In genomic region chr15:81003023-81003350, GRCh38 we compare ENCODE assay signal across 11 cellular contexts. TPM values are rescaled to one million over a fixed set of nuclear protein-coding genes. Genes with fewer than 3 reads are reported as not detected.
A peak's percentile ranks its signal among the peaks of the same experiment; 100 is the strongest.
DNase-seq lines count a peak whose midpoint lies in the region; ATAC-seq and TF ChIP-seq lines count a peak whose summit lies in the region.
"Had no signal": no experiment of that assay in that cellular context is flagged by ENCODE, and none has a peak within 500 bp of the region (broad histone marks: within the 10 kb centered on the region; RNA-seq: fewer than 3 reads in every experiment).

No MANE protein-coding gene starts in this region.

- H3K4me1 ChIP-seq in BLaER1, result peaks cover 63% of the 10 kb centered on the region

- peak overlapping the region; percentile 65 to 88 (median 84) for H3K4me3 Mint-ChIP-seq in IgD-negative memory B cell
- peak overlapping the region; percentile 63 to 70 for H3K4me3 Mint-ChIP-seq in effector memory CD8-positive, alpha-beta T cell

- H3K4me2 ChIP-seq in BLaER1 (peak overlapping the region; percentile 85), neural cell (ENCODE audit: low read length) (no peak overlapping the region)

- no peaks in the 10 kb centered on the region for H3K27me3 ChIP-seq in BLaER1
- no peaks in the 10 kb centered on the region for H3K27me3 ChIP-seq in neural cell (ENCODE audit: insufficient read depth, low read depth, low read length)

- H4K20me1 ChIP-seq in BLaER1 (peaks cover 63% of the 10 kb centered on the region), neural cell (ENCODE audit: insufficient read depth) (no peaks in the 10 kb centered on the region)

- H2AFZ ChIP-seq in neural cell (ENCODE audit: low read depth, low read length), result no peak overlapping the region

- TF ChIP-seq RAD21 in neural cell (conservative IDR thresholded peaks at IDR 0.05), result no peak

- no peaks in the 10 kb centered on the region for H3F3A ChIP-seq in neural cell (ENCODE audit: insufficient read depth, low read length, poor library complexity, severe bottlenecking)

- ATAC-seq in effector memory CD8-positive, alpha-beta T cell (replicated peaks), result no peak
- ATAC-seq in GM19023 (IDR thresholded peaks at IDR 0.05; ENCODE audit: unreplicated experiment), result no peak

- H3K27ac ChIP-seq in BLaER1 (0 out of 2 replicates have a peak overlapping the region, but pooled peaks have one; percentile 98), neural cell (ENCODE audit: low read length) (no peak overlapping the region)

- TF ChIP-seq EP300 in neural cell (conservative IDR thresholded peaks at IDR 0.05; ENCODE audit: poor library complexity, severe bottlenecking), result no peak

- H3K36me3 ChIP-seq in BLaER1, result peaks cover 21% of the 10 kb centered on the region
- no peaks in the 10 kb centered on the region for H3K36me3 ChIP-seq in neural cell (ENCODE audit: insufficient read depth, low read length)

- H3K9ac ChIP-seq in BLaER1, result peak overlapping the region; percentile 97; the same call in 1 of the 2 replicates
- H3K9ac ChIP-seq in neural cell (ENCODE audit: low read length), result no peak overlapping the region

- H3K9me2 ChIP-seq in neural cell (ENCODE audit: insufficient read depth, low read length), result no peaks in the 10 kb centered on the region

- H3K79me2 ChIP-seq in neural cell (replicated peaks; ENCODE audit: insufficient read depth, low read length), result peaks cover 23% of the 10 kb centered on the region

- H3K27ac Mint-ChIP-seq in IgD-negative memory B cell, result no peak overlapping the region
- peak overlapping the region; percentile 44 to 77 for H3K27ac Mint-ChIP-seq in effector memory CD8-positive, alpha-beta T cell

- peaks cover 31 to 59% (median 43%) of the 10 kb centered on the region in 3 donors for H3K4me1 Mint-ChIP-seq in IgD-negative memory B cell
- H3K4me1 Mint-ChIP-seq in effector memory CD8-positive, alpha-beta T cell (ENCODE audit: low read depth in 2 of 2), result peaks cover 32 to 34% of the 10 kb centered on the region in 2 donors

- H3K36me3 Mint-ChIP-seq in IgD-negative memory B cell, result peaks cover 3% of the 10 kb centered on the region
- peaks cover 37% of the 10 kb centered on the region for H3K36me3 Mint-ChIP-seq in effector memory CD8-positive, alpha-beta T cell (ENCODE audit: insufficient read depth)

- no peaks in the 10 kb centered on the region for H3K27me3 Mint-ChIP-seq in IgD-negative memory B cell
- H3K27me3 Mint-ChIP-seq in effector memory CD8-positive, alpha-beta T cell, result no peaks in the 10 kb centered on the region

- no peaks in the 10 kb centered on the region for H3K9me3 Mint-ChIP-seq in IgD-negative memory B cell
- H3K9me3 Mint-ChIP-seq in effector memory CD8-positive, alpha-beta T cell, result no peaks in the 10 kb centered on the region

- TF ChIP-seq CTCF in neural cell (IDR thresholded peaks at IDR 0.05; ENCODE audit: poor library complexity, severe bottlenecking), result no peak

- H3K9me3 ChIP-seq in BLaER1 (no peaks in the 10 kb centered on the region), neural cell (ENCODE audit: low read length) (no peaks in the 10 kb centered on the region)

- DNase-seq in effector memory CD8-positive, alpha-beta T cell, result no peak
- DNase-seq in stimulated activated naive CD4-positive, alpha-beta T cell (lab: John Stamatoyannopoulos, UW), result no peak
- DNase-seq in mucosa of gallbladder (ENCODE audit: low spot score) (no peak), DMS53 (lab: John Stamatoyannopoulos, UW) (no peak)
- DNase-seq: GDM1; NCI-H2029 treated with DMSO at 0.1 percent for 48 hours; stimulated activated CD4-positive, alpha-beta T cell treated with anti-CD3 and anti-CD28 coated beads, Interleukin-2, amount 100 ng/mL, for 48 hours had no signal

- peak overlapping the region; percentile 98 for H3K4me3 ChIP-seq in BLaER1
- H3K4me3 ChIP-seq in neural cell (ENCODE audit: low read length), result peak overlapping the region; percentile 92

TF ChIP-seq in neural cell, 6 proteins besides CTCF, POLR2A, EP300 and RAD21:
- TF ChIP-seq REST (IDR thresholded peaks at IDR 0.05; ENCODE audit: borderline replicate concordance), result no peak
- TF ChIP-seq EZH2 (IDR thresholded peaks at IDR 0.05; ENCODE audit: borderline replicate concordance, insufficient read depth, low read length, poor library complexity, severe bottlenecking), result no peak
- no peak for TF ChIP-seq SMC3 (conservative IDR thresholded peaks at IDR 0.05; ENCODE audit: poor library complexity)
- no peak for TF ChIP-seq TAF1 (IDR thresholded peaks at IDR 0.05; ENCODE audit: low read depth)
- TF ChIP-seq POLR2AphosphoS5 (IDR thresholded peaks at IDR 0.05), result no peak

RNA-seq across cellular contexts. Expression of gene TLNRD1, which starts 2.3 kb away (rescaled TPM):
- polyA plus RNA-seq in IgD-negative memory B cell (4.6 TPM), neural cell (8.2 and 8.8 TPM in 2 replicates)
- polyA minus RNA-seq in neural cell, result 17.9 and 18.0 TPM in 2 replicates
- 26.0 TPM for total RNA-seq in mucosa of gallbladder

RNA-seq across cellular contexts. Expression of gene MESD, which starts 13.4 kb away (rescaled TPM):
- polyA plus RNA-seq in IgD-negative memory B cell (21.9 TPM), neural cell (14.9 and 16.3 TPM in 2 replicates)
- 20.0 and 24.5 TPM in 2 replicates for polyA minus RNA-seq in neural cell
- 30.7 TPM for total RNA-seq in mucosa of gallbladder

Comparison
In these comparisons a context has a peak if more than half of its experiments do, and no peak if none do; other contexts are left out.
1. H3K27ac Mint-ChIP-seq: peak in effector memory CD8-positive, alpha-beta T cell (2 of 2); none in IgD-negative memory B cell (0 of 3).